16 cellular contexts compared by ENCODE assay signal in the genomic region with DNA sequence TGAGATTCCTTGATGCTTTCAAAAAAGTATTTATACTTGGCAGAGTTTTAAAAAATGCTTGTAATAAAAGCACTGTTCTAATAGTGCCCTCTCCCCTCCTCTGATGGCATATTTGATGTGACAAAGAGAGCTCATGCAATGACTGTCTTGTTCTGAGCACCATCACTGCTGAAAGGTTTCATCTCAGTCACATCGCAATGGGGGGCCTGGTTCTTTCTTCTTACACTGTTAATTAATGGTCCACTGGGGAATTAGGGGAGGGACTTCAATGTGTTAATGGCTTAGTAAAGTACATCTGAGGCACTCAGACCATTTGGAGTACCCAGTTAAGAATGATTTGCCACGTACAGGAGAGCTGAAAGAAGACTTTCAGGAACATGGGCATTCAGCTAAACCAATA.
DNase-seq lines count a peak whose midpoint lies in the region; ATAC-seq, FAIRE-seq and TF ChIP-seq lines count a peak whose summit lies in the region.
"Had no signal": no experiment of that assay in that cellular context is flagged by ENCODE, and none has a peak within 500 bp of the region (broad histone marks: within the 10 kb centered on the region; RNA-seq: fewer than 3 reads in every experiment).

No MANE protein-coding gene starts in this region.

- no peak overlapping the region for H3K27ac Mint-ChIP-seq in GM23338
- H3K27ac Mint-ChIP-seq: CD4-positive, CD25-positive, alpha-beta regulatory T cell had no signal

- H3K27me3 Mint-ChIP-seq in GM23338 (ENCODE audit: insufficient read depth, low read depth, poor library complexity): no peaks in the 10 kb centered on the region

- no peaks in the 10 kb centered on the region for H3K4me1 Mint-ChIP-seq in GM23338
- H3K4me1 Mint-ChIP-seq: CD4-positive, CD25-positive, alpha-beta regulatory T cell had no signal

- TF ChIP-seq POLR2A in esophagus squamous epithelium (IDR thresholded peaks at IDR 0.05) (no peak), GM12892 (IDR thresholded peaks at IDR 0.05; ENCODE audit: low read depth, low read length) (no peak)

- H3K36me3 ChIP-seq in GM23338 (ENCODE audit: insufficient read depth): no peaks in the 10 kb centered on the region
- H3K36me3 ChIP-seq in mesenchymal stem cell (ENCODE audit: control insufficient read depth in 1 of 2, insufficient read depth in 2 of 2, low read depth in 1 of 2, low read length in 2 of 2): no peaks in the 10 kb centered on the region
- H3K36me3 ChIP-seq in esophagus squamous epithelium: no peaks in the 10 kb centered on the region

- peaks cover 5% of the 10 kb centered on the region; the same call in 1 of the 2 replicates for H3K9me2 ChIP-seq in GM23338 (ENCODE audit: insufficient read depth)

- no peak overlapping the region for H4K91ac ChIP-seq in mesenchymal stem cell (ENCODE audit: low read length)

- no peak for DNase-seq in GM23338 (ENCODE audit: low spot score)
- DNase-seq in NCI-H187 treated with DMSO at 0.1 percent for 48 hours (lab: John Stamatoyannopoulos, UW): peak; percentile 91
- peak; percentile 99 for DNase-seq in NCI-H69 (lab: John Stamatoyannopoulos, UW)
- no peak for DNase-seq in mesenchymal stem cell
- no peak for DNase-seq in esophagus squamous epithelium (lab: John Stamatoyannopoulos, UW)
- DNase-seq in caudate nucleus (lab: John Stamatoyannopoulos, UW): no peak
- DNase-seq in GM12892 (ENCODE audit: insufficient read length): no peak
- no peak for DNase-seq in NCI-H774 (lab: John Stamatoyannopoulos, UW)
- DNase-seq: CD4-positive, CD25-positive, alpha-beta regulatory T cell; GOT3; NCI-H1048; NCI-H2081; NCI-H526; SHP77 treated with DMSO at 0.1 percent for 48 hours; T-helper 2 cell had no signal

- no peak overlapping the region for H3K9ac ChIP-seq in mesenchymal stem cell (ENCODE audit: low read length)

- H3K27me3 ChIP-seq in GM23338 (ENCODE audit: insufficient read depth) (no peaks in the 10 kb centered on the region), mesenchymal stem cell (ENCODE audit: control insufficient read depth in 1 of 2, insufficient read depth in 1 of 2, low read length in 2 of 2) (peaks cover 0 to 5% of the 10 kb centered on the region in 2 experiments), esophagus squamous epithelium (no peaks in the 10 kb centered on the region)

- H3K4me2 ChIP-seq in GM23338 (no peak overlapping the region), mesenchymal stem cell (ENCODE audit: low read length, poor library complexity, severe bottlenecking) (no peak overlapping the region)

- H4K20me1 ChIP-seq in GM23338 (replicated peaks; ENCODE audit: insufficient read depth): no peaks in the 10 kb centered on the region

- H3K4ac ChIP-seq in mesenchymal stem cell (ENCODE audit: low read depth in 1 of 2, low read length in 2 of 2): no peak overlapping the region

- H2AFZ ChIP-seq in GM23338 (0 out of 2 replicates have a peak overlapping the region, but pooled peaks have one; percentile 15), mesenchymal stem cell (ENCODE audit: low read depth, low read length) (no peak overlapping the region)

- H3K36me3 Mint-ChIP-seq in GM23338 (ENCODE audit: low read depth): no peaks in the 10 kb centered on the region; the same call in 2 of the 3 replicates
- H3K36me3 Mint-ChIP-seq: CD4-positive, CD25-positive, alpha-beta regulatory T cell had no signal

- no peak overlapping the region for H2BK15ac ChIP-seq in mesenchymal stem cell (ENCODE audit: low read depth, poor library complexity, severe bottlenecking)

- no peak overlapping the region for H2AK5ac ChIP-seq in mesenchymal stem cell (ENCODE audit: low read length, severe bottlenecking)

- H3K4me3 ChIP-seq in GM23338: no peak overlapping the region
- H3K4me3 ChIP-seq in mesenchymal stem cell (ENCODE audit: insufficient read depth in 1 of 2, low read depth in 1 of 2, low read length in 2 of 2): no peak overlapping the region
- H3K4me3 ChIP-seq in esophagus squamous epithelium: no peak overlapping the region

- H3K9me3 ChIP-seq in mesenchymal stem cell (ENCODE audit: control insufficient read depth, low read length) (no peaks in the 10 kb centered on the region), esophagus squamous epithelium (no peaks in the 10 kb centered on the region)

- no peak overlapping the region for H4K8ac ChIP-seq in mesenchymal stem cell (ENCODE audit: low read length)

- no peak for ATAC-seq in GM23338

- H3K9me3 Mint-ChIP-seq in GM23338: no peaks in the 10 kb centered on the region

- no peak for FAIRE-seq in GM12892 (lab: Jason Lieb, UNC)

- no peak for TF ChIP-seq CTCF in GM23338 (conservative IDR thresholded peaks at IDR 0.05; ENCODE audit: low read depth in 2 of 2)
- TF ChIP-seq CTCF in esophagus squamous epithelium (IDR thresholded peaks at IDR 0.05): no peak

- H2BK120ac ChIP-seq in mesenchymal stem cell (ENCODE audit: low read depth, low read length): no peak overlapping the region

- H3K18ac ChIP-seq in mesenchymal stem cell (ENCODE audit: low read depth in 1 of 2, low read length in 2 of 2): no peak overlapping the region

- no peak overlapping the region for H3K23ac ChIP-seq in mesenchymal stem cell (ENCODE audit: low read length in 2 of 2)

- WGBS in mesenchymal stem cell: 67% methylated on average over 2 of the region's 2 CpGs
- WGBS in esophagus squamous epithelium, 2 donors: 61 to 79% methylated on average over 2 of the region's 2 CpGs

- no peak overlapping the region for H2BK12ac ChIP-seq in mesenchymal stem cell (ENCODE audit: low read length in 2 of 2)

- no peaks in the 10 kb centered on the region for H3K79me2 ChIP-seq in GM23338 (replicated peaks; ENCODE audit: insufficient read depth)

- H3F3A ChIP-seq in GM23338 (replicated peaks; ENCODE audit: low read depth): no peaks in the 10 kb centered on the region

- intact Hi-C loops in esophagus squamous epithelium (cut with DNase I): no loop called here

- H2BK5ac ChIP-seq in mesenchymal stem cell (ENCODE audit: low read depth, low read length, poor library complexity, severe bottlenecking): no peak overlapping the region

- no peaks in the 10 kb centered on the region for H3K79me1 ChIP-seq in mesenchymal stem cell (replicated peaks; ENCODE audit: low read length, poor library complexity, severe bottlenecking)

- H3K14ac ChIP-seq in mesenchymal stem cell (ENCODE audit: low read length in 2 of 2): no peak overlapping the region

- H3K27ac ChIP-seq in GM23338 (ENCODE audit: low read depth) (no peak overlapping the region), mesenchymal stem cell (ENCODE audit: low read length, poor library complexity, severe bottlenecking) (peak overlapping the region; percentile 46), esophagus squamous epithelium (no peak overlapping the region), caudate nucleus (ENCODE audit: low read depth, low read length) (no peak overlapping the region)
- H3K27ac ChIP-seq: HL-60 had no signal

- H3K4me1 ChIP-seq in GM23338 (ENCODE audit: insufficient read depth) (no peaks in the 10 kb centered on the region), mesenchymal stem cell (ENCODE audit: control insufficient read depth, insufficient read depth, low read depth, low read length) (no peaks in the 10 kb centered on the region), esophagus squamous epithelium (no peaks in the 10 kb centered on the region)

- H3K4me3 Mint-ChIP-seq in GM23338: no peak overlapping the region
- H3K4me3 Mint-ChIP-seq: CD4-positive, CD25-positive, alpha-beta regulatory T cell had no signal

TF ChIP-seq in GM23338, 12 proteins besides CTCF, POLR2A, EP300 and RAD21 (continues in another document):
- TF ChIP-seq ZNF114 (CRISPR knock-in tag; IDR thresholded peaks at IDR 0.05) (no peak), REST (IDR thresholded peaks at IDR 0.05; ENCODE audit: unreplicated experiment) (no peak), STAT1 (IDR thresholded peaks at IDR 0.05; ENCODE audit: unreplicated experiment) (no peak), ZNF331 (CRISPR knock-in tag; IDR thresholded peaks at IDR 0.05; ENCODE audit: low read depth) (no peak)

Comparison
In these comparisons a context has a peak if more than half of its experiments do, and no peak if none do; other contexts are left out.
1. DNase-seq: peak in NCI-H187 treated with DMSO at 0.1 percent for 48 hours (single experiment) and NCI-H69 (single experiment); none in GM23338 (single experiment), mesenchymal stem cell (single experiment), esophagus squamous epithelium (single experiment), caudate nucleus (0 of 61), GM12892 (single experiment) and NCI-H774 (single experiment).